Comparison of ENCODE assay signal across 9 cellular contexts in the genomic region with DNA sequence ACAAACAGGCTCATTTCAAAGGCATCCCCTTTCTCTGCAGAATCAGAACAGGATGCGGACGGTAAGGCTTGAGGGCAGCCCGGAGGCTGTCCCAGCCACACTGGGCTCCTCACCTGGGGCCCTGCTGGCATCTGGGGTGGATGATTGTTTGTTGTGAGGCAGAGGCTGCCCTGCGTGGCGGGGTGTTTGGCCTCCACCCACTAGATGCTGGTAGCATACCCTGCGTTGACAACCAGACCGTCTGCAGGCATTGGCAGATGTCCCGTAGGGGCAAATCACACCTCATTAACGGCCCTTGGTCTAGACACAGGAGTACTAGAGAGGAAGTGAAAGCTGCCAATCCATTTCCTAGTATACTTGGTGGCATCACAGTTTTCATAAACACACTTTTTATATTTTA. TPM values are rescaled to one million over a fixed set of nuclear protein-coding genes. Genes with fewer than 3 reads are reported as not detected.
DNase-seq lines count a peak whose midpoint lies in the region; ATAC-seq and TF ChIP-seq lines count a peak whose summit lies in the region.
"Had no signal": no experiment of that assay in that cellular context is flagged by ENCODE, and none has a peak within 500 bp of the region (broad histone marks: within the 10 kb centered on the region; RNA-seq: fewer than 3 reads in every experiment).

No MANE protein-coding gene starts in this region.

- TF ChIP-seq CTCF in Peyer's patch (IDR thresholded peaks at IDR 0.05): no peak

- peaks cover 0 to 26% (median 0%) of the 10 kb centered on the region in 4 donors for H3K4me1 ChIP-seq in Peyer's patch

- H3K4me3 ChIP-seq in Peyer's patch: no peak overlapping the region

- no peak for TF ChIP-seq POLR2A in Peyer's patch (IDR thresholded peaks at IDR 0.05)

- H3K9me3 Mint-ChIP-seq in stimulated activated naive B cell treated with anti-CD40 and anti-IgM and Interleukin-4, amounts not matched to agents 10 μg/mL and 1 μg/mL and 100 μg/mL, for 72 hours: peaks cover 0 to 3% of the 10 kb centered on the region in 2 donors

- no peaks in the 10 kb centered on the region for H3K27me3 ChIP-seq in Peyer's patch

- no peaks in the 10 kb centered on the region for H3K9me3 ChIP-seq in Peyer's patch

- H3K4me3 Mint-ChIP-seq in stimulated activated naive B cell treated with anti-CD40 and anti-IgM and Interleukin-4, amounts not matched to agents 10 μg/mL and 1 μg/mL and 100 μg/mL, for 72 hours: peak overlapping the region in 1 of 2 donors; percentile 44

- H3K27me3 Mint-ChIP-seq in stimulated activated naive B cell treated with anti-CD40 and anti-IgM and Interleukin-4, amounts not matched to agents 10 μg/mL and 1 μg/mL and 100 μg/mL, for 72 hours: no peaks in the 10 kb centered on the region

- ATAC-seq in HG02973 (IDR thresholded peaks at IDR 0.05; ENCODE audit: unreplicated experiment) (peak; percentile 82), left lobe of liver (no peak)
- peak; percentile 99 for ATAC-seq in stimulated activated naive B cell treated with anti-CD40 and anti-IgM and Interleukin-4, amounts not matched to agents 10 μg/mL and 1 μg/mL and 100 μg/mL, for 72 hours (replicated peaks)

- H3K27ac Mint-ChIP-seq in stimulated activated naive B cell treated with anti-CD40 and anti-IgM and Interleukin-4, amounts not matched to agents 10 μg/mL and 1 μg/mL and 100 μg/mL, for 72 hours: peak overlapping the region; percentile 37

- H3K36me3 ChIP-seq in Peyer's patch: no peaks in the 10 kb centered on the region

- peaks cover 30 to 46% of the 10 kb centered on the region in 2 donors for H3K36me3 Mint-ChIP-seq in stimulated activated naive B cell treated with anti-CD40 and anti-IgM and Interleukin-4, amounts not matched to agents 10 μg/mL and 1 μg/mL and 100 μg/mL, for 72 hours

- H3K4me1 Mint-ChIP-seq in stimulated activated naive B cell treated with anti-CD40 and anti-IgM and Interleukin-4, amounts not matched to agents 10 μg/mL and 1 μg/mL and 100 μg/mL, for 72 hours: peaks cover 33 to 78% of the 10 kb centered on the region in 2 donors

- peak overlapping the region in 1 of 4 donors; percentile 59 for H3K27ac ChIP-seq in Peyer's patch

- DNase-seq in activated CD8-positive, alpha-beta memory T cell treated with anti-CD3 and anti-CD28 coated beads for 24 hours: peak; percentile 62
- no peak for DNase-seq in activated CD8-positive, alpha-beta memory T cell treated with anti-CD3 and anti-CD28 coated beads, Interleukin-2, amount 50 U/mL, for 4 hours
- DNase-seq in Peyer's patch: peak in 2 of 3 donors; percentile 77 to 86
- peak; percentile 71 for DNase-seq in stimulated activated naive B cell treated with anti-CD40 and anti-IgM and Interleukin-4, amounts not matched to agents 10 μg/mL and 1 μg/mL and 100 μg/mL, for 72 hours
- no peak for DNase-seq in left lobe of liver (ENCODE audit: low spot score)
- no peak for DNase-seq in NCI-H82 treated with DMSO at 0.1 percent for 48 hours (lab: John Stamatoyannopoulos, UW; ENCODE audit: unreplicated experiment)
- no peak for DNase-seq in stimulated activated CD4-positive, alpha-beta T cell treated with anti-CD3 and anti-CD28 coated beads, Interleukin-4, amount 100 ng/mL, for 4 hours
- DNase-seq: activated naive CD4-positive, alpha-beta T cell had no signal

RNA-seq across cellular contexts. Expression of gene MBP, which starts 52.3 kb away (rescaled TPM):
- total RNA-seq in Peyer's patch (10 to 100 TPM; 40.9 to 67.7 (median 51.8) TPM), left lobe of liver (24.1 TPM)

Comparison
In these comparisons a context has a peak if more than half of its experiments do, and no peak if none do; other contexts are left out.
1. DNase-seq: peak in activated CD8-positive, alpha-beta memory T cell treated with anti-CD3 and anti-CD28 coated beads for 24 hours (single experiment), Peyer's patch (2 of 3) and stimulated activated naive B cell treated with anti-CD40 and anti-IgM and Interleukin-4, amounts not matched to agents 10 μg/mL and 1 μg/mL and 100 μg/mL, for 72 hours (single experiment); none in activated CD8-positive, alpha-beta memory T cell treated with anti-CD3 and anti-CD28 coated beads, Interleukin-2, amount 50 U/mL, for 4 hours (single experiment), left lobe of liver (single experiment), NCI-H82 treated with DMSO at 0.1 percent for 48 hours (single experiment) and stimulated activated CD4-positive, alpha-beta T cell treated with anti-CD3 and anti-CD28 coated beads, Interleukin-4, amount 100 ng/mL, for 4 hours (0 of 2).